Comparison of ENCODE assay signal across 28 cellular contexts in the genomic region with DNA sequence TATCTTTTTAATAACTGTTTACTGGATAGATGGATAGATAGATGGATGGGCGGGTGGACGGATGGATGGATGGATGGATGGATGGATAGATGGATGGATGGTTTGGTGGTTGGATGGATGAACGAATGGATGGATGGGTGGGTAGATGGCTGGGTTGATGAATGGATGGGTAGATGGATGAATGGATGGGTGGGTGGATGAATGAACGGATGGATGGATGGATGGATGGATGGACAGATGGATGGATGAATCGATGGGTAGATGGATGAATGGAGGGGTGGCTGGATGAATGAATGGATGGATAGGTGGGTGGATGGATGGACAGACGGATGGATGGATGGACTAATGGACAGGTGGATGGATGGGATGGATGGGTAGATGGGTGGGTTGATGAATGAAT. TPM values are rescaled to one million over a fixed set of nuclear protein-coding genes. Genes with fewer than 3 reads are reported as not detected.
"Had no signal": no experiment of that assay in that cellular context is flagged by ENCODE, and none has a peak within 500 bp of the region (broad histone marks: within the 10 kb centered on the region; RNA-seq: fewer than 3 reads in every experiment).

No MANE protein-coding gene starts in this region.

- H3K27me3 Mint-ChIP-seq: activated naive CD4-positive, alpha-beta T cell treated with anti-CD3 and anti-CD28 coated beads, Interleukin-2, amount 50 U/mL, for 24 hours had no signal

- H3K4me3 Mint-ChIP-seq: activated CD4-positive, alpha-beta T cell treated with anti-CD3 and anti-CD28 coated beads, Interleukin-2, amount 10 ng/mL, durations not matched to agents 24 days and 14 days; activated CD8-positive, alpha-beta T cell treated with anti-CD3 and anti-CD28 coated beads for 36 hours; activated naive CD4-positive, alpha-beta T cell treated with anti-CD3 and anti-CD28 coated beads, Interleukin-2, amount 50 U/mL, for 24 hours; activated T-cell treated with anti-CD3 and anti-CD28 coated beads, Interleukin-2, amount 50 U/mL, for 72 hours; activated T-helper 17 cell treated with anti-CD3 and anti-CD28 coated beads, Interleukin-2, amount 50 U/mL, for 72 hours; T-helper 1 cell treated with Interleukin-12 subunit alpha and Interleukin-12 subunit beta and Interleukin-4 antibody, amounts not matched to agents 30 μg/mL and 1 μg/mL, for 36 hours; T-helper 2 cell treated with Interferon-gamma antibody and Interleukin-4, amounts not matched to agents 5 μg/mL and 100 μg/mL, for 36 hours had no signal

- H3K4me3 ChIP-seq: SJCRH30, SK-N-MC had no signal

- H3K4me1 Mint-ChIP-seq: activated CD4-positive, alpha-beta T cell treated with anti-CD3 and anti-CD28 coated beads, Interleukin-2, amount 10 ng/mL, durations not matched to agents 24 days and 14 days; activated naive CD4-positive, alpha-beta T cell treated with anti-CD3 and anti-CD28 coated beads, Interleukin-2, amount 50 U/mL, for 24 hours; activated T-helper 17 cell treated with anti-CD3 and anti-CD28 coated beads, Interleukin-2, amount 50 U/mL, for 72 hours had no signal

- H3K36me3 ChIP-seq: brain microvascular endothelial cell, SJCRH30 had no signal

- H3K36me3 Mint-ChIP-seq: activated naive CD4-positive, alpha-beta T cell treated with anti-CD3 and anti-CD28 coated beads, Interleukin-2, amount 50 U/mL, for 24 hours had no signal

- ATAC-seq: activated CD8-positive, alpha-beta T cell treated with anti-CD3 and anti-CD28 coated beads for 36 hours; activated T-cell treated with anti-CD3 and anti-CD28 coated beads, Interleukin-2, amount 50 U/mL, for 72 hours; activated T-helper 17 cell treated with anti-CD3 and anti-CD28 coated beads, Interleukin-2, amount 50 U/mL, for 72 hours; Panc1 had no signal

- DNase-seq: activated CD4-positive, alpha-beta T cell treated with anti-CD3 and anti-CD28 coated beads, Interleukin-2, amount 10 ng/mL, durations not matched to agents 24 days and 14 days; activated CD4-positive, alpha-beta T cell treated with anti-CD3 and anti-CD28 coated beads, Interleukin-2, amount 50 U/mL, for 4 hours; activated CD8-positive, alpha-beta T cell treated with anti-CD3 and anti-CD28 coated beads for 36 hours; activated gamma-delta T cell treated with Interleukin-2 at 50 U/mL for 16 hours; activated T-cell treated with anti-CD3 and anti-CD28 coated beads, Interleukin-2, amount 50 U/mL, for 72 hours; amniotic stem cell; brain microvascular endothelial cell; central memory CD4-positive, alpha-beta T cell; NCI-H1092 treated with DMSO at 0.1 percent for 48 hours; NCI-H1417; NCI-H187 treated with DMSO at 0.1 percent for 48 hours; NCI-H2081 treated with DMSO at 0.1 percent for 48 hours; NCI-H345; NCI-H524 treated with DMSO at 0.1 percent for 48 hours; SHP77; SJCRH30 had no signal

- H3K9me3 Mint-ChIP-seq: activated CD4-positive, alpha-beta T cell treated with anti-CD3 and anti-CD28 coated beads, Interleukin-2, amount 10 ng/mL, durations not matched to agents 24 days and 14 days; activated CD8-positive, alpha-beta T cell treated with anti-CD3 and anti-CD28 coated beads for 36 hours; activated naive CD4-positive, alpha-beta T cell treated with anti-CD3 and anti-CD28 coated beads, Interleukin-2, amount 50 U/mL, for 24 hours; activated T-cell treated with anti-CD3 and anti-CD28 coated beads, Interleukin-2, amount 50 U/mL, for 72 hours; activated T-helper 17 cell treated with anti-CD3 and anti-CD28 coated beads, Interleukin-2, amount 50 U/mL, for 72 hours; T-helper 1 cell treated with Interleukin-12 subunit alpha and Interleukin-12 subunit beta and Interleukin-4 antibody, amounts not matched to agents 30 μg/mL and 1 μg/mL, for 36 hours; T-helper 2 cell treated with Interferon-gamma antibody and Interleukin-4, amounts not matched to agents 5 μg/mL and 100 μg/mL, for 36 hours had no signal

- H3K9me3 ChIP-seq: SJCRH30 had no signal

- H3K27ac ChIP-seq: brain microvascular endothelial cell, SJCRH30, SK-N-MC had no signal

- H3K27ac Mint-ChIP-seq: activated CD8-positive, alpha-beta T cell treated with anti-CD3 and anti-CD28 coated beads for 36 hours; activated naive CD4-positive, alpha-beta T cell treated with anti-CD3 and anti-CD28 coated beads, Interleukin-2, amount 50 U/mL, for 24 hours; activated T-cell treated with anti-CD3 and anti-CD28 coated beads, Interleukin-2, amount 50 U/mL, for 72 hours; activated T-helper 17 cell treated with anti-CD3 and anti-CD28 coated beads, Interleukin-2, amount 50 U/mL, for 72 hours; T-helper 1 cell treated with Interleukin-12 subunit alpha and Interleukin-12 subunit beta and Interleukin-4 antibody, amounts not matched to agents 30 μg/mL and 1 μg/mL, for 36 hours; T-helper 2 cell treated with Interferon-gamma antibody and Interleukin-4, amounts not matched to agents 5 μg/mL and 100 μg/mL, for 36 hours had no signal

- H3K4me1 ChIP-seq: SJCRH30 had no signal

- H3K27me3 ChIP-seq: SJCRH30 had no signal

RNA-seq across cellular contexts. Expression of a gene that starts 13.8 kb away (rescaled TPM):
- total RNA-seq: activated CD4-positive, alpha-beta T cell treated with anti-CD3 and anti-CD28 coated beads, Interleukin-2, amount 10 ng/mL, durations not matched to agents 24 days and 14 days; activated CD8-positive, alpha-beta memory T cell treated with anti-CD3 and anti-CD28 coated beads for 36 hours; activated CD8-positive, alpha-beta T cell treated with anti-CD3 and anti-CD28 coated beads for 36 hours; activated T-cell treated with anti-CD3 and anti-CD28 coated beads, Interleukin-2, amount 50 U/mL, for 72 hours; activated T-helper 17 cell treated with anti-CD3 and anti-CD28 coated beads, Interleukin-2, amount 50 U/mL, for 72 hours; aorta; cerebellum; M059J; NCI-H460; RPMI7951; SJCRH30 had no signal
- polyA plus RNA-seq: aorta had no signal

RNA-seq across cellular contexts. Expression of a gene that starts 21.5 kb away (rescaled TPM):
- total RNA-seq: activated CD4-positive, alpha-beta T cell treated with anti-CD3 and anti-CD28 coated beads, Interleukin-2, amount 10 ng/mL, durations not matched to agents 24 days and 14 days; activated CD8-positive, alpha-beta memory T cell treated with anti-CD3 and anti-CD28 coated beads for 36 hours; activated CD8-positive, alpha-beta T cell treated with anti-CD3 and anti-CD28 coated beads for 36 hours; activated T-cell treated with anti-CD3 and anti-CD28 coated beads, Interleukin-2, amount 50 U/mL, for 72 hours; activated T-helper 17 cell treated with anti-CD3 and anti-CD28 coated beads, Interleukin-2, amount 50 U/mL, for 72 hours; cerebellum; M059J; RPMI7951; SJCRH30 had no signal
- polyA plus RNA-seq: aorta had no signal
